In genomic region chr6:36838896-36839818, GRCh38 we compare ENCODE assay signal across 8 cellular contexts. TPM values are rescaled to one million over a fixed set of nuclear protein-coding genes. Genes with fewer than 3 reads are reported as not detected.
A peak's percentile ranks its signal among the peaks of the same experiment; 100 is the strongest.
DNase-seq lines count a peak whose midpoint lies in the region; ATAC-seq and TF ChIP-seq lines count a peak whose summit lies in the region.

TSS of gene CPNE5 (minus strand) at chr6:36839444. CDS start at chr6:36839377, 67 bp downstream.

- ATAC-seq in central memory CD8-positive, alpha-beta T cell (replicated peaks; ENCODE audit: extremely low read depth, poor library complexity, severe bottlenecking) = no peak
- ATAC-seq in HG02588 (IDR thresholded peaks at IDR 0.05; ENCODE audit: unreplicated experiment) = no peak

- H3K4me3 Mint-ChIP-seq in central memory CD8-positive, alpha-beta T cell = peak within 1 kb of the TSS; percentile 59

- WGBS in mesodermal cell (ENCODE audit: insufficient coverage in 2 of 2), 2 experiments = 6 to 10% methylated on average over 34 to 44 of the region's 63 CpGs

- H3K27ac ChIP-seq in mesodermal cell (ENCODE audit: low read depth, low read length, severe bottlenecking) = no peak within 1 kb of the TSS

- no peaks in the 10 kb centered on the region for H3K36me3 Mint-ChIP-seq in central memory CD8-positive, alpha-beta T cell (ENCODE audit: insufficient read depth)

- H3K4me1 ChIP-seq in mesodermal cell (ENCODE audit: control insufficient read depth, insufficient read depth, low read length, poor library complexity, severe bottlenecking) = peaks cover 12% of the 10 kb centered on the region

- TF ChIP-seq CTCF in AG10803 (conservative IDR thresholded peaks at IDR 0.05; ENCODE audit: low read length) = no peak
- no peak for TF ChIP-seq CTCF in GM10266 (IDR thresholded peaks at IDR 0.05; ENCODE audit: control insufficient read depth, insufficient read depth, low read depth, missing control alignments)

- DNase-seq in AG10803 (ENCODE audit: low read depth) (no peak), HuH-7 (ENCODE audit: low spot score) (peak; percentile 23), midbrain (lab: John Stamatoyannopoulos, UW) (no peak), GM10266 (ENCODE audit: extremely low spot score) (no peak), KBM-7 (no peak)
- DNase-seq in central memory CD8-positive, alpha-beta T cell (ENCODE audit: low spot score in 2 of 2) = no peak

- H3K36me3 ChIP-seq in mesodermal cell (ENCODE audit: control insufficient read depth, insufficient read depth, low read length) = no peaks in the 10 kb centered on the region

- in situ Hi-C loops in KBM-7 (cut with MboI; ENCODE audit: low pct_unique_long_range_greater_than_20kb, low sequenced_read_pairs) = no loop called here

- peak within 1 kb of the TSS; percentile 54 for H3K4me3 ChIP-seq in AG10803 (ENCODE audit: low read length)
- H3K4me3 ChIP-seq in mesodermal cell (ENCODE audit: extremely low read depth, insufficient read depth, low read length, poor library complexity, severe bottlenecking) = peak within 1 kb of the TSS; percentile 37

- H3K4me1 Mint-ChIP-seq in central memory CD8-positive, alpha-beta T cell = peaks cover 16% of the 10 kb centered on the region

- H3K27me3 Mint-ChIP-seq in central memory CD8-positive, alpha-beta T cell = peaks cover 34% of the 10 kb centered on the region

- H3K27ac Mint-ChIP-seq in central memory CD8-positive, alpha-beta T cell (ENCODE audit: low read depth) = no peak within 1 kb of the TSS

- no peaks in the 10 kb centered on the region for H3K9me3 ChIP-seq in mesodermal cell (ENCODE audit: control insufficient read depth, low read length)

- no peaks in the 10 kb centered on the region for H3K9me3 Mint-ChIP-seq in central memory CD8-positive, alpha-beta T cell

RNA-seq across cellular contexts. Expression of gene CPNE5, which starts in this region (rescaled TPM):
- 2.8 TPM for polyA plus RNA-seq in mesodermal cell (2013, experiment 1 of 2)
- 2.9 TPM for polyA plus RNA-seq in mesodermal cell (2013, experiment 2 of 2)
